Comparison of ENCODE assay signal across 25 cellular contexts in genomic region chr10:128203028-128203427, GRCh38.
"Had no signal": no experiment of that assay in that cellular context is flagged by ENCODE, and none has a peak within 500 bp of the region (broad histone marks: within the 10 kb centered on the region; RNA-seq: fewer than 3 reads in every experiment).

No MANE protein-coding gene starts in this region.

- H3K27ac ChIP-seq: colonic mucosa, epithelial cell of prostate, gastrocnemius medialis, heart right ventricle, left ventricle myocardium inferior, lower lobe of right lung had no signal

- ATAC-seq: effector memory CD8-positive, alpha-beta T cell; esophagus mucosa; gastrocnemius medialis; heart right ventricle; left cardiac atrium; lower lobe of right lung; mucosa of descending colon; naive thymus-derived CD8-positive, alpha-beta T cell had no signal

- FAIRE-seq: endometrium, islet of Langerhans, keratinocyte had no signal

- H3K4me3 ChIP-seq: colonic mucosa, gastrocnemius medialis, heart right ventricle, left ventricle myocardium inferior, lower lobe of right lung, mucosa of descending colon had no signal

- DNase-seq: colonic mucosa; cortex of kidney; effector CD8-positive, alpha-beta T cell; effector memory CD8-positive, alpha-beta T cell; endodermal cell; erythroblast; foreskin fibroblast; foreskin melanocyte; gastrocnemius medialis; glutamatergic neuron; head of caudate nucleus; heart right ventricle; hippocampal formation; left cardiac atrium; left ventricle myocardium inferior; lower lobe of right lung; mesenchymal stem cell; mucosa of descending colon; naive B cell; naive thymus-derived CD8-positive, alpha-beta T cell had no signal

- H3K9me3 ChIP-seq: colonic mucosa, gastrocnemius medialis, heart right ventricle, left ventricle myocardium inferior, lower lobe of right lung, mucosa of descending colon had no signal

- H3K27me3 ChIP-seq: colonic mucosa, gastrocnemius medialis had no signal

- H3K36me3 ChIP-seq: colonic mucosa, gastrocnemius medialis, heart right ventricle, left ventricle myocardium inferior, lower lobe of right lung had no signal

- H3K4me1 ChIP-seq: colonic mucosa, gastrocnemius medialis, heart right ventricle, left ventricle myocardium inferior, lower lobe of right lung had no signal
